Comparison of ENCODE assay signal across 1 cellular context in genomic region chr15:30905821-30906220, GRCh38.
TF ChIP-seq lines count a peak whose summit lies in the region.

No MANE protein-coding gene starts in this region.

TF ChIP-seq in SK-N-SH treated with all-trans-retinoic acid at 6 μM for 48 hours, 23 proteins besides CTCF, POLR2A, EP300 and RAD21 (continued from another document):
- TF ChIP-seq PATZ1 (CRISPR knock-in tag; IDR thresholded peaks at IDR 0.05; ENCODE audit: borderline replicate concordance) (no peak), ZNF8 (CRISPR knock-in tag; IDR thresholded peaks at IDR 0.05) (no peak), CSRNP3 (CRISPR knock-in tag; IDR thresholded peaks at IDR 0.05) (no peak), ESRRG (CRISPR knock-in tag; IDR thresholded peaks at IDR 0.05) (no peak)
